18 cellular contexts compared by ENCODE assay signal in the genomic region with DNA sequence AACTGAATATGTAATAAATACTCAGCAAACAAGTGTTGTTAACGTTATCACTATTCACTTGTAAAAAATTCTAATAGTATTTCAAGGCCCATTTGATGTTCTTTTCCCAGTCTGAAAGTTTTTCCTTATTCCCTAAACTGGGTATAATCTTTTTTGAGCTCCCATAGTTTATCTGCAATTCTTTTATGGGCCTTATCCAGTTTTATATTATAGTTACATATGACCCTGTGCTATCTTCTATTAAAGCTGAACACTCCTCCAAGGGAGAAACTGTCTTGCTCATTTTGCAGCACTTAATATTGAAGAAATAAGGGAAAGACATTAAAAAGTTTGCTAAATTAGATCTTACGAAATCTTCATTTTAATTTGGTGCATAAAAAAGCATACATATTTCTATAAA. TPM values are rescaled to one million over a fixed set of nuclear protein-coding genes. Genes with fewer than 3 reads are reported as not detected.
A peak's percentile ranks its signal among the peaks of the same experiment; 100 is the strongest.
DNase-seq lines count a peak whose midpoint lies in the region; ATAC-seq and TF ChIP-seq lines count a peak whose summit lies in the region.
"Had no signal": no experiment of that assay in that cellular context is flagged by ENCODE, and none has a peak within 500 bp of the region (broad histone marks: within the 10 kb centered on the region; RNA-seq: fewer than 3 reads in every experiment).

No MANE protein-coding gene starts in this region.

- no peak overlapping the region for H3K4me3 ChIP-seq in mucosa of descending colon
- H3K4me3 ChIP-seq in esophagus squamous epithelium: no peak overlapping the region
- H3K4me3 ChIP-seq: SJCRH30 had no signal

- ATAC-seq in mucosa of descending colon: peak; percentile 64
- ATAC-seq in activated CD8-positive, alpha-beta memory T cell treated with anti-CD3 and anti-CD28 coated beads, Interleukin-2, amount 10 ng/mL, durations not matched to agents 7 days and 5 days: no peak
- ATAC-seq: PC-3 had no signal

- CTCF ChIA-PET in Calu3 (lab: Charles Lee): interaction anchor here (0.6 to 1.3 kb wide), 3 partner anchors 15 to 121 kb away, joined by 3 to 7 read pairs (median 3); no protein-coding TSS in a partner anchor
- CTCF ChIA-PET in activated CD8-positive, alpha-beta memory T cell treated with anti-CD3 and anti-CD28 coated beads, Interleukin-2, amount 10 ng/mL, durations not matched to agents 7 days and 5 days (lab: Charles Lee): interaction anchor here (0.6 kb wide), 1 partner anchor 547 kb away, joined by 3 read pairs; no protein-coding TSS in a partner anchor

- H3K36me3 ChIP-seq in mucosa of descending colon (ENCODE audit: low read depth): no peaks in the 10 kb centered on the region
- no peaks in the 10 kb centered on the region for H3K36me3 ChIP-seq in esophagus squamous epithelium

- BruUV-seq in Calu3 (replicated peaks; lab: Mats Ljungman, UMichigan): no TSS peak

- TF ChIP-seq CTCF in Calu3 (IDR thresholded peaks at IDR 0.05; ENCODE audit: unreplicated experiment) (no peak), mucosa of descending colon (IDR thresholded peaks at IDR 0.05) (no peak), esophagus squamous epithelium (IDR thresholded peaks at IDR 0.05) (no peak)

- no peaks in the 10 kb centered on the region for H3K9me3 ChIP-seq in mucosa of descending colon
- H3K9me3 ChIP-seq in esophagus squamous epithelium: no peaks in the 10 kb centered on the region
- H3K9me3 ChIP-seq: SJCRH30 had no signal

- no peak overlapping the region for H3K4me3 Mint-ChIP-seq in Calu3 (ENCODE audit: low read depth, unreplicated experiment)
- H3K4me3 Mint-ChIP-seq in activated naive CD8-positive, alpha-beta T cell: peak overlapping the region; percentile 54
- H3K4me3 Mint-ChIP-seq in activated CD8-positive, alpha-beta memory T cell treated with anti-CD3 and anti-CD28 coated beads, Interleukin-2, amount 10 ng/mL, durations not matched to agents 7 days and 5 days: no peak overlapping the region
- H3K4me3 Mint-ChIP-seq: B cell had no signal

- H3K27ac ChIP-seq in esophagus squamous epithelium: no peak overlapping the region
- H3K27ac ChIP-seq: KMS-11, SJCRH30 had no signal

- H3K9me3 Mint-ChIP-seq in Calu3 (ENCODE audit: low read depth, unreplicated experiment): no peaks in the 10 kb centered on the region
- no peaks in the 10 kb centered on the region for H3K9me3 Mint-ChIP-seq in activated naive CD8-positive, alpha-beta T cell (ENCODE audit: low read depth)
- no peaks in the 10 kb centered on the region for H3K9me3 Mint-ChIP-seq in activated CD8-positive, alpha-beta memory T cell treated with anti-CD3 and anti-CD28 coated beads, Interleukin-2, amount 10 ng/mL, durations not matched to agents 7 days and 5 days (ENCODE audit: low read depth)
- H3K9me3 Mint-ChIP-seq: CD4-positive, alpha-beta memory T cell had no signal

- DNase-seq in Calu3 (no peak), HT-29 (ENCODE audit: low spot score) (peak; percentile 6), mucosa of descending colon (no peak), UCSD-AML1 (lab: John Stamatoyannopoulos, UW; ENCODE audit: unreplicated experiment) (no peak), esophagus squamous epithelium (lab: John Stamatoyannopoulos, UW) (no peak)
- DNase-seq in activated CD8-positive, alpha-beta memory T cell treated with anti-CD3 and anti-CD28 coated beads, Interleukin-2, amount 10 ng/mL, durations not matched to agents 7 days and 5 days: no peak
- DNase-seq: CD4-positive, alpha-beta memory T cell; GF-D8; NCI-H1048; NCI-H1436 treated with DMSO at 0.1 percent for 48 hours; NCI-H2029 treated with DMSO at 0.1 percent for 48 hours; NCI-H510A; NCI-H774; PC-3; SJCRH30 had no signal

- no peaks in the 10 kb centered on the region for H3K27me3 ChIP-seq in esophagus squamous epithelium
- H3K27me3 ChIP-seq: SJCRH30 had no signal

- WGBS in esophagus squamous epithelium, 2 donors: 89% methylated on average over 2 of the region's 2 CpGs

- H3K27me3 Mint-ChIP-seq in Calu3 (ENCODE audit: unreplicated experiment): no peaks in the 10 kb centered on the region
- H3K27me3 Mint-ChIP-seq in activated naive CD8-positive, alpha-beta T cell: no peaks in the 10 kb centered on the region
- H3K27me3 Mint-ChIP-seq in activated CD8-positive, alpha-beta memory T cell treated with anti-CD3 and anti-CD28 coated beads, Interleukin-2, amount 10 ng/mL, durations not matched to agents 7 days and 5 days: no peaks in the 10 kb centered on the region
- H3K27me3 Mint-ChIP-seq: B cell; CD4-positive, alpha-beta memory T cell had no signal

- H3K27ac Mint-ChIP-seq in Calu3 (ENCODE audit: unreplicated experiment): peak overlapping the region; percentile 52
- H3K27ac Mint-ChIP-seq in activated naive CD8-positive, alpha-beta T cell: peak overlapping the region; percentile 50
- H3K27ac Mint-ChIP-seq in activated CD8-positive, alpha-beta memory T cell treated with anti-CD3 and anti-CD28 coated beads, Interleukin-2, amount 10 ng/mL, durations not matched to agents 7 days and 5 days: no peak overlapping the region
- H3K27ac Mint-ChIP-seq: B cell; CD4-positive, alpha-beta memory T cell had no signal

- intact Hi-C loops in Calu3 (cut with micrococcal nuclease; ENCODE audit: unreplicated experiment): no loop called here
- intact Hi-C loops in mucosa of descending colon (cut with DNase I, micrococcal nuclease): no loop called here
- intact Hi-C loops in esophagus squamous epithelium (cut with DNase I): no loop called here

- H3K4me1 Mint-ChIP-seq in Calu3 (ENCODE audit: low read depth, unreplicated experiment): peaks cover 47% of the 10 kb centered on the region
- peaks cover 79% of the 10 kb centered on the region for H3K4me1 Mint-ChIP-seq in activated naive CD8-positive, alpha-beta T cell (ENCODE audit: low read depth)
- peaks cover 49% of the 10 kb centered on the region for H3K4me1 Mint-ChIP-seq in activated CD8-positive, alpha-beta memory T cell treated with anti-CD3 and anti-CD28 coated beads, Interleukin-2, amount 10 ng/mL, durations not matched to agents 7 days and 5 days

- no peak for TF ChIP-seq POLR2A in esophagus squamous epithelium (IDR thresholded peaks at IDR 0.05)

- H3K4me1 ChIP-seq in mucosa of descending colon (ENCODE audit: low read depth): peaks cover 53% of the 10 kb centered on the region
- peaks cover 0 to 74% (median 5%) of the 10 kb centered on the region in 3 donors for H3K4me1 ChIP-seq in esophagus squamous epithelium
- H3K4me1 ChIP-seq: SJCRH30 had no signal

- peaks cover 5% of the 10 kb centered on the region for H3K36me3 Mint-ChIP-seq in Calu3 (ENCODE audit: insufficient read depth, unreplicated experiment)
- peaks cover 9% of the 10 kb centered on the region for H3K36me3 Mint-ChIP-seq in activated naive CD8-positive, alpha-beta T cell
- H3K36me3 Mint-ChIP-seq in activated CD8-positive, alpha-beta memory T cell treated with anti-CD3 and anti-CD28 coated beads, Interleukin-2, amount 10 ng/mL, durations not matched to agents 7 days and 5 days: peaks cover 34% of the 10 kb centered on the region

RNA-seq across cellular contexts. Expression of gene PELI1, which starts 13.9 kb away (rescaled TPM):
- total RNA-seq in Calu3 (2022) (26.2 and 27.3 TPM in 2 replicates), mucosa of descending colon (10 to 100 TPM; 45.6 to 51.2 (median 48.9) TPM), esophagus squamous epithelium (10 to 100 TPM; 23.7 to 40.4 (median 34.5) TPM)
- 122 and 123 TPM in 2 replicates for total RNA-seq in HT-29 (2014; rRNA removed; shearing (Covaris generic))
- total RNA-seq in activated CD8-positive, alpha-beta memory T cell treated with anti-CD3 and anti-CD28 coated beads, Interleukin-2, amount 10 ng/mL, durations not matched to agents 7 days and 5 days: 10 to 100 TPM; 39.0 to 40.1 TPM
